ENCODE assay signal across 1 cellular context in the genomic region with DNA sequence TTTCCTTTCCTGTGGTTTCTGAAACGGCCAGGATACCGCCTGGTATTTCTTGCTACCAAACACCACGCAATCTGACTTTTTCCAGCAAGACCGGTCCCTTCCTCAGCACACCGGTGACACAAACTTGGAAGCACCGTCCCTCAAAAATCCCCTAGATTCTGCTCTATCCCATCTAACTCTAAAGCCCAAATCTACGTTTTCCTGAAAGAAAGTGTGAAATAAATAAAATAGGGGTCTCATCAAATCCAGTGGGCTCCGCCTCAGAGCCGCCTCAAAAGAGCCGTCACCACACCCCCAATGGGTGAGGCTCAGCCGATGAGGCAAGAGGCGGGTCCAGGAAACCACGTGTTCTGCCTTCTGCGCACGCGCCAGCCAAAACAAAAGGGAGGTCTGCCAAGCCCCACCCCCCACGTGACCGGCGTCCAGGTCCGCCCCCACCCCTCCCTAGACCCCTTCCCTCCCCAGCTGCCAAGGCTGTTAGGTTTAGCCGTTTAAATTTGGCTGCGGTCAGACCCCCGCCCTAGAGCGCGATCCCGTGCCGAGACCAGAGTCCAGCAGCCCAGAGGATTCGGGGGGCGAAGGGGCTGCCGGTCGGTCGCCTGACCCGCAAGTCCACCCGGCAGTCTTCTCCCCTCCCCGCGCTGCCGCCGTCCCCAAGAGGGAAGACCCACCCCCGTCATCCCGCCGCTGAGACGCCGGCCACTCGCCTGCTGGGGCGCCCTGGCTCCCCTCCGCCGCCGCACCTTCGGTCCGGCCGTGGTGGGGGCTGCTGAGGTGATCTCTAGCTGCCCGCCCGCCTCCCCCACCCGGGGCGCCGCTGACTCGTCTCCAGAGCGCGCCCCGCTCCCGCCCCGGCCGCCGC.
TF ChIP-seq lines count a peak whose summit lies in the region.

No MANE protein-coding gene starts in this region.

TF ChIP-seq in HepG2, 621 proteins besides CTCF, POLR2A, EP300 and RAD21 (continued from another document and continues in another):
- TF ChIP-seq ZBTB49 (CRISPR knock-in tag; IDR thresholded peaks at IDR 0.05; ENCODE audit: borderline replicate concordance) (no peak), MATR3 (CRISPR knock-in tag; IDR thresholded peaks at IDR 0.05) (no peak), ZNF891 (CRISPR knock-in tag; IDR thresholded peaks at IDR 0.05) (no peak), NFE2L1 (CRISPR knock-in tag; IDR thresholded peaks at IDR 0.05; ENCODE audit: borderline replicate concordance) (no peak), BHLHE40 (IDR thresholded peaks at IDR 0.05; ENCODE audit: low read length) (peak; percentile 83; the same call in 1 of the 2 replicates), HNF1A (IDR thresholded peaks at IDR 0.05; ENCODE audit: low read depth) (no peak), HNF1A (CRISPR knock-in tag; IDR thresholded peaks at IDR 0.05; ENCODE audit: borderline replicate concordance) (0 out of 2 replicates have a peak, but pooled peaks have one; percentile 49), KAT2B (IDR thresholded peaks at IDR 0.05; ENCODE audit: borderline replicate concordance, low read depth, low read length) (no peak), MZF1 (CRISPR knock-in tag; IDR thresholded peaks at IDR 0.05; ENCODE audit: borderline replicate concordance) (no peak), MYNN (CRISPR knock-in tag; IDR thresholded peaks at IDR 0.05; ENCODE audit: low read depth) (no peak; the same call in 1 of the 2 replicates), ZFP1 (CRISPR knock-in tag; IDR thresholded peaks at IDR 0.05) (no peak; the same call in 1 of the 2 replicates), NPAS2 (CRISPR knock-in tag; IDR thresholded peaks at IDR 0.05; ENCODE audit: borderline replicate concordance) (no peak), ATF7-NPFF (CRISPR knock-in tag; IDR thresholded peaks at IDR 0.05; ENCODE audit: low read depth) (peak; percentile 68), ARID2 (CRISPR knock-in tag; IDR thresholded peaks at IDR 0.05; ENCODE audit: borderline replicate concordance) (peak; percentile 69; the same call in 1 of the 2 replicates), POLR2AphosphoS5 (IDR thresholded peaks at IDR 0.05; ENCODE audit: low read depth, low read length) (peak; percentile 92), FOXP1 (IDR thresholded peaks at IDR 0.05) (no peak), FOXP1 (CRISPR knock-in tag; IDR thresholded peaks at IDR 0.05) (no peak; the same call in 1 of the 2 replicates), ZNF367 (CRISPR knock-in tag; IDR thresholded peaks at IDR 0.05; ENCODE audit: borderline replicate concordance) (no peak), HNF1B (CRISPR knock-in tag; IDR thresholded peaks at IDR 0.05) (peak; percentile 75), HMGA1 (CRISPR knock-in tag; conservative IDR thresholded peaks at IDR 0.05) (no peak), IRF9 (CRISPR knock-in tag; IDR thresholded peaks at IDR 0.05; ENCODE audit: borderline replicate concordance) (peak; percentile 71; the same call in 1 of the 2 replicates), MAF1 (CRISPR knock-in tag; IDR thresholded peaks at IDR 0.05; ENCODE audit: borderline replicate concordance) (no peak), TOE1 (CRISPR knock-in tag; IDR thresholded peaks at IDR 0.05) (no peak), AKNA (CRISPR knock-in tag; IDR thresholded peaks at IDR 0.05; ENCODE audit: borderline replicate concordance) (no peak; the same call in 1 of the 2 replicates), ZNF121 (CRISPR knock-in tag; IDR thresholded peaks at IDR 0.05) (no peak)
- TF ChIP-seq, protein P1, sequence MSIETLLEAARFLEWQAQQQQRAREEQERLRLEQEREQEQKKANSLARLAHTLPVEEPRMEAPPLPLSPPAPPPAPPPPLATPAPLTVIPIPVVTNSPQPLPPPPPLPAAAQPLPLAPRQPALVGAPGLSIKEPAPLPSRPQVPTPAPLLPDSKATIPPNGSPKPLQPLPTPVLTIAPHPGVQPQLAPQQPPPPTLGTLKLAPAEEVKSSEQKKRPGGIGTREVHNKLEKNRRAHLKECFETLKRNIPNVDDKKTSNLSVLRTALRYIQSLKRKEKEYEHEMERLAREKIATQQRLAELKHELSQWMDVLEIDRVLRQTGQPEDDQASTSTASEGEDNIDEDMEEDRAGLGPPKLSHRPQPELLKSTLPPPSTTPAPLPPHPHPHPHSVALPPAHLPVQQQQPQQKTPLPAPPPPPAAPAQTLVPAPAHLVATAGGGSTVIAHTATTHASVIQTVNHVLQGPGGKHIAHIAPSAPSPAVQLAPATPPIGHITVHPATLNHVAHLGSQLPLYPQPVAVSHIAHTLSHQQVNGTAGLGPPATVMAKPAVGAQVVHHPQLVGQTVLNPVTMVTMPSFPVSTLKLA (IDR thresholded peaks at IDR 0.05), result peak; percentile 97
- TF ChIP-seq, protein P2, sequence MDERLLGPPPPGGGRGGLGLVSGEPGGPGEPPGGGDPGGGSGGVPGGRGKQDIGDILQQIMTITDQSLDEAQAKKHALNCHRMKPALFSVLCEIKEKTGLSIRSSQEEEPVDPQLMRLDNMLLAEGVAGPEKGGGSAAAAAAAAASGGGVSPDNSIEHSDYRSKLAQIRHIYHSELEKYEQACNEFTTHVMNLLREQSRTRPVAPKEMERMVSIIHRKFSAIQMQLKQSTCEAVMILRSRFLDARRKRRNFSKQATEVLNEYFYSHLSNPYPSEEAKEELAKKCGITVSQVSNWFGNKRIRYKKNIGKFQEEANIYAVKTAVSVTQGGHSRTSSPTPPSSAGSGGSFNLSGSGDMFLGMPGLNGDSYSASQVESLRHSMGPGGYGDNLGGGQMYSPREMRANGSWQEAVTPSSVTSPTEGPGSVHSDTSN (CRISPR knock-in tag; IDR thresholded peaks at IDR 0.05), result no peak
- TF ChIP-seq, protein P3, sequence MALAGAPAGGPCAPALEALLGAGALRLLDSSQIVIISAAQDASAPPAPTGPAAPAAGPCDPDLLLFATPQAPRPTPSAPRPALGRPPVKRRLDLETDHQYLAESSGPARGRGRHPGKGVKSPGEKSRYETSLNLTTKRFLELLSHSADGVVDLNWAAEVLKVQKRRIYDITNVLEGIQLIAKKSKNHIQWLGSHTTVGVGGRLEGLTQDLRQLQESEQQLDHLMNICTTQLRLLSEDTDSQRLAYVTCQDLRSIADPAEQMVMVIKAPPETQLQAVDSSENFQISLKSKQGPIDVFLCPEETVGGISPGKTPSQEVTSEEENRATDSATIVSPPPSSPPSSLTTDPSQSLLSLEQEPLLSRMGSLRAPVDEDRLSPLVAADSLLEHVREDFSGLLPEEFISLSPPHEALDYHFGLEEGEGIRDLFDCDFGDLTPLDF (CRISPR knock-in tag; IDR thresholded peaks at IDR 0.05), result no peak; the same call in 1 of the 2 replicates
- TF ChIP-seq, protein P4, sequence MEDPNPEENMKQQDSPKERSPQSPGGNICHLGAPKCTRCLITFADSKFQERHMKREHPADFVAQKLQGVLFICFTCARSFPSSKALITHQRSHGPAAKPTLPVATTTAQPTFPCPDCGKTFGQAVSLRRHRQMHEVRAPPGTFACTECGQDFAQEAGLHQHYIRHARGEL (CRISPR knock-in tag; IDR thresholded peaks at IDR 0.05), result no peak
- TF ChIP-seq, protein P5, sequence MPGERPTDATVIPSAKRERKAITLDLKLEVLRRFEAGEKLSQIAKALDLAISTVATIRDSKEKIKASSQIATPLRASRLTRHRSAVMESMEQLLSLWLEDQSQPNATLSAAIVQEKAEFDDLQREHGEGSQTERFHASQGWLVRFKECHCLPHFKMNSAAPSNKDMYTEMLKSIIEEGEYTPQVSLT (CRISPR knock-in tag; IDR thresholded peaks at IDR 0.05; ENCODE audit: borderline replicate concordance, low read depth), result 0 out of 2 replicates have a peak, but pooled peaks have one; percentile 67
